1 cellular context compared by ENCODE assay signal in the genomic region with DNA sequence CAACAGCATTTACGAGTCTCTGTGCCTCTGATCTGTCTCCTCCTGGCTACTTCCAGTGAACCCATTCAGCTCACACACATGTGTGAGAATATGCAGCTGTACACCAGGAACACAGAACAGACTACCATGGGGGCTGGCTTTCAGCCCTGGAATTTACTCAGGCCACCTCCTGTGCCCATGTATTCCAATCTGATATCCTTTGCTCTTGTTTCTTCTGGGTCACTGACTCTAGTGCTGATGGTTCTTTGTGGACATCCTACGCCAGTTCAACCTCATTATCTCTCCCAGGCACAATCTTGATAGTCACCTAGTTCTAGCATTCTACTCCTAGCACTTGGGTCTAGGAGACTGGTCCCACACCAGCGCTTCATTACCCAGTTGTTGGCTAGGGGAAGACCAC.
TF ChIP-seq lines count a peak whose summit lies in the region.

No MANE protein-coding gene starts in this region.

TF ChIP-seq in GM12878, 131 proteins besides CTCF, POLR2A, EP300 and RAD21:
- TF ChIP-seq KDM1A (IDR thresholded peaks at IDR 0.05; ENCODE audit: borderline replicate concordance) (no peak), NBN (IDR thresholded peaks at IDR 0.05) (no peak), CHD2 (IDR thresholded peaks at IDR 0.05; ENCODE audit: borderline replicate concordance, low read depth, low read length) (no peak), NR2C2 (IDR thresholded peaks at IDR 0.05; ENCODE audit: borderline replicate concordance, control insufficient read depth, insufficient read length, low read depth) (no peak)
- TF ChIP-seq, protein P1, sequence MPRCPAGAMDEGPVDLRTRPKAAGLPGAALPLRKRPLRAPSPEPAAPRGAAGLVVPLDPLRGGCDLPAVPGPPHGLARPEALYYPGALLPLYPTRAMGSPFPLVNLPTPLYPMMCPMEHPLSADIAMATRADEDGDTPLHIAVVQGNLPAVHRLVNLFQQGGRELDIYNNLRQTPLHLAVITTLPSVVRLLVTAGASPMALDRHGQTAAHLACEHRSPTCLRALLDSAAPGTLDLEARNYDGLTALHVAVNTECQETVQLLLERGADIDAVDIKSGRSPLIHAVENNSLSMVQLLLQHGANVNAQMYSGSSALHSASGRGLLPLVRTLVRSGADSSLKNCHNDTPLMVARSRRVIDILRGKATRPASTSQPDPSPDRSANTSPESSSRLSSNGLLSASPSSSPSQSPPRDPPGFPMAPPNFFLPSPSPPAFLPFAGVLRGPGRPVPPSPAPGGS (IDR thresholded peaks at IDR 0.05; ENCODE audit: borderline replicate concordance, insufficient read depth, low read depth, low read length, poor library complexity, severe bottlenecking) = no peak
